In genomic region chr2:85888745-85889647, GRCh38 we compare ENCODE assay signal across 1 cellular context.
A peak's percentile ranks its signal among the peaks of the same experiment; 100 is the strongest.
TF ChIP-seq lines count a peak whose summit lies in the region.

ST3GAL5 (minus strand) TSS chr2:85888990; CDS start chr2:85888905, 85 bp downstream.

TF ChIP-seq in K562, 482 proteins besides CTCF, POLR2A, EP300 and RAD21 (continued from another document and continues in another):
- TF ChIP-seq TFAP4 (CRISPR knock-in tag; IDR thresholded peaks at IDR 0.05; ENCODE audit: borderline replicate concordance) (peak; percentile 59; the same call in 1 of the 2 replicates), CTCFL (IDR thresholded peaks at IDR 0.05; ENCODE audit: borderline replicate concordance, insufficient read depth, low read depth, low read length, poor library complexity, severe bottlenecking) (peak; percentile 99), RNF2 (IDR thresholded peaks at IDR 0.05) (no peak), NFRKB (IDR thresholded peaks at IDR 0.05; ENCODE audit: low read depth) (0 out of 2 replicates have a peak, but pooled peaks have one; percentile 35), HDAC2 (IDR thresholded peaks at IDR 0.05) (peak; percentile 77), TOE1 (IDR thresholded peaks at IDR 0.05; ENCODE audit: borderline replicate concordance) (no peak), TOE1 (CRISPR knock-in tag; IDR thresholded peaks at IDR 0.05; ENCODE audit: borderline replicate concordance, low read depth) (no peak), SMARCE1 (IDR thresholded peaks at IDR 0.05) (peak; percentile 53; the same call in 1 of the 2 replicates), THAP12 (CRISPR knock-in tag; IDR thresholded peaks at IDR 0.05) (0 out of 2 replicates have a peak, but pooled peaks have one; percentile 19), GABPA (tag; conservative IDR thresholded peaks at IDR 0.05; ENCODE audit: low read depth) (peak; percentile 71), PRDM10 (IDR thresholded peaks at IDR 0.05; ENCODE audit: partially characterized antibody) (no peak), SRSF7 (optimal IDR thresholded peaks at IDR 0.05; ENCODE audit: low read depth, low read length) (no peak), ADNP (tag; IDR thresholded peaks at IDR 0.05) (no peak), ZNF280A (IDR thresholded peaks at IDR 0.05; ENCODE audit: low read depth, partially characterized antibody) (no peak), USF1 (CRISPR knock-in tag; IDR thresholded peaks at IDR 0.05) (peak; percentile 75), SOX6 (IDR thresholded peaks at IDR 0.05) (peak; percentile 59), NFIC (IDR thresholded peaks at IDR 0.05) (peak; percentile 86), ZBTB17 (CRISPR knock-in tag; IDR thresholded peaks at IDR 0.05) (peak; percentile 19; the same call in 1 of the 2 replicates), ZNF395 (CRISPR knock-in tag; IDR thresholded peaks at IDR 0.05) (no peak), MIER1 (IDR thresholded peaks at IDR 0.05; ENCODE audit: low read depth) (0 out of 2 replicates have a peak, but pooled peaks have one; percentile 34), HDAC6 (IDR thresholded peaks at IDR 0.05; ENCODE audit: low read depth, low read length) (no peak), EP400 (IDR thresholded peaks at IDR 0.05) (peak; percentile 52; the same call in 1 of the 2 replicates), BRF1 (IDR thresholded peaks at IDR 0.05; ENCODE audit: borderline replicate concordance, extremely low read depth, insufficient read length) (no peak), YY1 (IDR thresholded peaks at IDR 0.05; ENCODE audit: borderline replicate concordance in 1 of 3, control insufficient read depth in 1 of 3, extremely low read depth in 1 of 3, insufficient read depth in 3 of 3, insufficient read length in 1 of 3, insufficient replicate concordance in 2 of 3, low read depth in 1 of 3, low read length in 2 of 3) (peak in 2 of 3 experiments; percentile 22 to 42), TAF15 (IDR thresholded peaks at IDR 0.05; ENCODE audit: low read depth, low read length) (no peak), ZNF23 (CRISPR knock-in tag; IDR thresholded peaks at IDR 0.05) (no peak), ELF2 (CRISPR knock-in tag; IDR thresholded peaks at IDR 0.05) (0 out of 2 replicates have a peak, but pooled peaks have one; percentile 10), CHAMP1 (IDR thresholded peaks at IDR 0.05) (no peak), UBTF (IDR thresholded peaks at IDR 0.05; ENCODE audit: borderline replicate concordance in 1 of 2, low read depth in 2 of 2, low read length in 2 of 2) (0 out of 4 replicates have a peak, but pooled peaks have one; percentile 9 to 30), TEAD2 (tag; IDR thresholded peaks at IDR 0.05) (no peak), NKRF (IDR thresholded peaks at IDR 0.05; ENCODE audit: borderline replicate concordance) (no peak; the same call in 1 of the 2 replicates), SMC3 (conservative IDR thresholded peaks at IDR 0.05; ENCODE audit: insufficient read depth, low read depth, low read length) (0 out of 2 replicates have a peak, but pooled peaks have one; percentile 30), CGGBP1 (CRISPR knock-in tag; IDR thresholded peaks at IDR 0.05) (no peak), ZNF431 (CRISPR knock-in tag; IDR thresholded peaks at IDR 0.05) (no peak)
